8 cellular contexts compared by ENCODE assay signal in the genomic region with DNA sequence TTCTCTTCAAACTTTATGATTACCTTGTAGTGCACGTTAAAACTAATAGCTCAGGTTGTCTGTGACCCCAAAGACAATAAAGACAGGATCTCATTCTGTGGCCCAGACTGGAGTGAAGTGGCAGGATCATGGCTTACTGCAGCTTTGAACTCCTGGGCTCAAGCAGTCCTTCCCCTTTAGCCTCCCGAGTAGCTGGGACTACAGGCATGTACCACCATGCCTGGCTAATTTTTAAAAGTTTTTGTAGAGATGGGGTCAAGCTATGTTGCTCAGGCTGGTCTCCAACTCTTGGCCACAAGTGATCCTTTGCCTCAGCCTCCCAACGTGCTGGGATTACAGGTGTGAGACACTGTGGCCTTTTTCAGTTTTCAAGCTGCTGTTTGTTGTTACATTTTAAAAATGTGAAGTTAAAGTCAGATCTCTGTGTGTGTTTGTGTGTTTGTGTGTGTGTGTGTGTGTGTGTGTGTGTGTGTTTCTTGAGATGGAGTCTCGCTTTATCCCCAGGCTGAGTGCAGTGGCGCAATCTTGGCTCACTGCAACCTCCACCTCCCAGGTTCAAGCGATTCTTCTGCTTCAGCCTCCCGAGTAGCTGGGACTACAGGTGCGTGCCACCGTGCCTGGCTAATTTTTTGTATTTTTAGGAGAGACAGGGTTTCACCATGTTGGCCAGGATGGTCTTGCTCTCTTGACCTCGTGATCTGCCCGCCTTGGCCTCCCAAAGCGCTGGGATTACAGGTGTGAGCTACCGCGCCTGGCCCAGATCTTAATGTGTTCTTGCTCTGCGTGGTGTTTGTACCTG. TPM values are rescaled to one million over a fixed set of nuclear protein-coding genes. Genes with fewer than 3 reads are reported as not detected.
DNase-seq lines count a peak whose midpoint lies in the region; ATAC-seq and TF ChIP-seq lines count a peak whose summit lies in the region.
"Not testable (repeated sequence)": the region's sequence is repeated elsewhere in the genome, so short reads cannot be mapped to it uniquely, and the experiment has no call there.

No MANE protein-coding gene starts in this region.

- CTCF ChIA-PET in HEK293 (lab: Yijun Ruan, JAX): interaction anchor here (0.7 to 1.7 kb wide), 5 partner anchors 22 to 322 kb away, joined by 3 to 6 read pairs (median 5); no protein-coding TSS in a partner anchor
- CTCF ChIA-PET in activated CD4-positive, alpha-beta T cell treated with anti-CD3 and anti-CD28 coated beads, Interleukin-2, amount 10 ng/mL, durations not matched to agents 7 days and 5 days (lab: Charles Lee): interaction anchor here (0.6 to 2.4 kb wide), 12 partner anchors 8 to 200 kb away, joined by 3 to 12 read pairs (median 4); no protein-coding TSS in a partner anchor

- H3K27ac ChIP-seq in CD4-positive, CD25-positive, alpha-beta regulatory T cell (ENCODE audit: insufficient read depth, low read length, poor library complexity, severe bottlenecking): peak overlapping the region; percentile 47
- not testable (repeated sequence) for H3K27ac ChIP-seq in HEK293 (ENCODE audit: extremely low read depth, low read depth, low read length)

- H3K36me3 ChIP-seq in CD4-positive, CD25-positive, alpha-beta regulatory T cell (ENCODE audit: control insufficient read depth, insufficient read depth, low read length); HEK293 (ENCODE audit: control insufficient read depth in 2 of 2, insufficient read depth in 1 of 2, low read length in 2 of 2): not testable (repeated sequence)

- DNase-seq in CD4-positive, CD25-positive, alpha-beta regulatory T cell; activated CD4-positive, alpha-beta T cell treated with anti-CD3 and anti-CD28 coated beads, Interleukin-2, amount 10 ng/mL, durations not matched to agents 7 days and 5 days; chondrocyte (ENCODE audit: low spot score); natural killer cell treated with Interleukin-12 subunit alpha and Interleukin-12 subunit beta and Interleukin-15 and Interleukin-18, amount 100 ng/mL, for 72 hours (ENCODE audit: low spot score): not testable (repeated sequence)
- peak; percentile 0 for DNase-seq in kidney tubule cell (ENCODE audit: low spot score)

- H3K4me1 Mint-ChIP-seq in CD4-positive, CD25-positive, alpha-beta regulatory T cell: peaks cover 58 to 96% (median 78%) of the 10 kb centered on the region in 4 donors
- H3K4me1 Mint-ChIP-seq in activated CD4-positive, alpha-beta T cell treated with anti-CD3 and anti-CD28 coated beads, Interleukin-2, amount 10 ng/mL, durations not matched to agents 7 days and 5 days: peaks cover 72% of the 10 kb centered on the region
- peaks cover 61% of the 10 kb centered on the region for H3K4me1 Mint-ChIP-seq in activated T-helper 17 cell treated with anti-CD3 and anti-CD28 coated beads, Interleukin-2, amount 50 U/mL, for 72 hours
- H3K4me1 Mint-ChIP-seq in chondrocyte (ENCODE audit: low read depth): peaks cover 68% of the 10 kb centered on the region
- peaks cover 39 to 55% of the 10 kb centered on the region in 2 donors for H3K4me1 Mint-ChIP-seq in natural killer cell treated with Interleukin-12 subunit alpha and Interleukin-12 subunit beta and Interleukin-15 and Interleukin-18, amount 100 ng/mL, for 72 hours (ENCODE audit: low read depth in 2 of 2)
- H3K4me1 Mint-ChIP-seq in stimulated activated memory B cell treated with anti-CD40 and anti-IgM and Interleukin-4, amounts not matched to agents 10 μg/mL and 1 μg/mL and 100 μg/mL, for 72 hours: peaks cover 88% of the 10 kb centered on the region

- H3K36me3 Mint-ChIP-seq in CD4-positive, CD25-positive, alpha-beta regulatory T cell; activated CD4-positive, alpha-beta T cell treated with anti-CD3 and anti-CD28 coated beads, Interleukin-2, amount 10 ng/mL, durations not matched to agents 7 days and 5 days (ENCODE audit: low read depth); activated T-helper 17 cell treated with anti-CD3 and anti-CD28 coated beads, Interleukin-2, amount 50 U/mL, for 72 hours (ENCODE audit: low read depth); chondrocyte (ENCODE audit: low read depth); natural killer cell treated with Interleukin-12 subunit alpha and Interleukin-12 subunit beta and Interleukin-15 and Interleukin-18, amount 100 ng/mL, for 72 hours: not testable (repeated sequence)
- peaks cover 13% of the 10 kb centered on the region for H3K36me3 Mint-ChIP-seq in stimulated activated memory B cell treated with anti-CD40 and anti-IgM and Interleukin-4, amounts not matched to agents 10 μg/mL and 1 μg/mL and 100 μg/mL, for 72 hours

- H3K27ac Mint-ChIP-seq in CD4-positive, CD25-positive, alpha-beta regulatory T cell: peak overlapping the region; percentile 45 to 87 (median 78)
- peak overlapping the region; percentile 63 for H3K27ac Mint-ChIP-seq in activated CD4-positive, alpha-beta T cell treated with anti-CD3 and anti-CD28 coated beads, Interleukin-2, amount 10 ng/mL, durations not matched to agents 7 days and 5 days
- peak overlapping the region; percentile 52 for H3K27ac Mint-ChIP-seq in activated T-helper 17 cell treated with anti-CD3 and anti-CD28 coated beads, Interleukin-2, amount 50 U/mL, for 72 hours
- peak overlapping the region; percentile 23 for H3K27ac Mint-ChIP-seq in chondrocyte (ENCODE audit: unreplicated experiment)
- H3K27ac Mint-ChIP-seq in natural killer cell treated with Interleukin-12 subunit alpha and Interleukin-12 subunit beta and Interleukin-15 and Interleukin-18, amount 100 ng/mL, for 72 hours: peak overlapping the region; percentile 42 to 44
- H3K27ac Mint-ChIP-seq in stimulated activated memory B cell treated with anti-CD40 and anti-IgM and Interleukin-4, amounts not matched to agents 10 μg/mL and 1 μg/mL and 100 μg/mL, for 72 hours: peak overlapping the region; percentile 54

- POLR2A ChIA-PET in HEK293 (lab: Yijun Ruan, JAX): interaction anchor here (0.6 to 1.5 kb wide), 4 partner anchors 16 to 30 kb away, joined by 3 to 5 read pairs (median 3); no protein-coding TSS in a partner anchor
- POLR2A ChIA-PET in activated CD4-positive, alpha-beta T cell treated with anti-CD3 and anti-CD28 coated beads, Interleukin-2, amount 10 ng/mL, durations not matched to agents 7 days and 5 days (lab: Charles Lee): not testable (repeated sequence)

- H3K4me3 Mint-ChIP-seq in CD4-positive, CD25-positive, alpha-beta regulatory T cell: peak overlapping the region; percentile 21 to 88 (median 71)
- H3K4me3 Mint-ChIP-seq in activated CD4-positive, alpha-beta T cell treated with anti-CD3 and anti-CD28 coated beads, Interleukin-2, amount 10 ng/mL, durations not matched to agents 7 days and 5 days; chondrocyte (ENCODE audit: unreplicated experiment); natural killer cell treated with Interleukin-12 subunit alpha and Interleukin-12 subunit beta and Interleukin-15 and Interleukin-18, amount 100 ng/mL, for 72 hours; stimulated activated memory B cell treated with anti-CD40 and anti-IgM and Interleukin-4, amounts not matched to agents 10 μg/mL and 1 μg/mL and 100 μg/mL, for 72 hours: not testable (repeated sequence)
- peak overlapping the region; percentile 86 for H3K4me3 Mint-ChIP-seq in activated T-helper 17 cell treated with anti-CD3 and anti-CD28 coated beads, Interleukin-2, amount 50 U/mL, for 72 hours

- H3K27me3 Mint-ChIP-seq in CD4-positive, CD25-positive, alpha-beta regulatory T cell; activated CD4-positive, alpha-beta T cell treated with anti-CD3 and anti-CD28 coated beads, Interleukin-2, amount 10 ng/mL, durations not matched to agents 7 days and 5 days; activated T-helper 17 cell treated with anti-CD3 and anti-CD28 coated beads, Interleukin-2, amount 50 U/mL, for 72 hours; chondrocyte (ENCODE audit: low read depth); natural killer cell treated with Interleukin-12 subunit alpha and Interleukin-12 subunit beta and Interleukin-15 and Interleukin-18, amount 100 ng/mL, for 72 hours; stimulated activated memory B cell treated with anti-CD40 and anti-IgM and Interleukin-4, amounts not matched to agents 10 μg/mL and 1 μg/mL and 100 μg/mL, for 72 hours: not testable (repeated sequence)

- H3K9me3 Mint-ChIP-seq in CD4-positive, CD25-positive, alpha-beta regulatory T cell; activated CD4-positive, alpha-beta T cell treated with anti-CD3 and anti-CD28 coated beads, Interleukin-2, amount 10 ng/mL, durations not matched to agents 7 days and 5 days; activated T-helper 17 cell treated with anti-CD3 and anti-CD28 coated beads, Interleukin-2, amount 50 U/mL, for 72 hours; chondrocyte (ENCODE audit: low read depth); natural killer cell treated with Interleukin-12 subunit alpha and Interleukin-12 subunit beta and Interleukin-15 and Interleukin-18, amount 100 ng/mL, for 72 hours; stimulated activated memory B cell treated with anti-CD40 and anti-IgM and Interleukin-4, amounts not matched to agents 10 μg/mL and 1 μg/mL and 100 μg/mL, for 72 hours: not testable (repeated sequence)

- H3K4me3 ChIP-seq in CD4-positive, CD25-positive, alpha-beta regulatory T cell (ENCODE audit: low read depth, low read length): peak overlapping the region; percentile 46
- not testable (repeated sequence) for H3K4me3 ChIP-seq in HEK293 (ENCODE audit: low read depth, low read length)

- not testable (repeated sequence) for TF ChIP-seq CTCF in HEK293 (tag by site-specific recombination; IDR thresholded peaks at IDR 0.05); chondrocyte (IDR thresholded peaks at IDR 0.05)

- not testable (repeated sequence) for H3K9me3 ChIP-seq in CD4-positive, CD25-positive, alpha-beta regulatory T cell (ENCODE audit: control insufficient read depth in 2 of 2, low read length in 2 of 2); HEK293 (ENCODE audit: control insufficient read depth, insufficient read depth, low read depth, low read length)

- H3K4me1 ChIP-seq in CD4-positive, CD25-positive, alpha-beta regulatory T cell (ENCODE audit: control insufficient read depth, insufficient read depth, low read length, poor library complexity, severe bottlenecking): peaks cover 86% of the 10 kb centered on the region
- peaks cover 43% of the 10 kb centered on the region for H3K4me1 ChIP-seq in HEK293 (ENCODE audit: control insufficient read depth, insufficient read depth, low read length)

- not testable (repeated sequence) for H3K27me3 ChIP-seq in CD4-positive, CD25-positive, alpha-beta regulatory T cell (ENCODE audit: control insufficient read depth, insufficient read depth, low read length)

- not testable (repeated sequence) for ATAC-seq in CD4-positive, CD25-positive, alpha-beta regulatory T cell (ENCODE audit: low read depth in 2 of 2); activated T-helper 17 cell treated with anti-CD3 and anti-CD28 coated beads, Interleukin-2, amount 50 U/mL, for 72 hours (replicated peaks); natural killer cell treated with Interleukin-12 subunit alpha and Interleukin-12 subunit beta and Interleukin-15 and Interleukin-18, amount 100 ng/mL, for 72 hours; stimulated activated memory B cell treated with anti-CD40 and anti-IgM and Interleukin-4, amounts not matched to agents 10 μg/mL and 1 μg/mL and 100 μg/mL, for 72 hours

RNA-seq across cellular contexts. Expression of gene WNK1, which starts 23.8 kb away (rescaled TPM):
- total RNA-seq in CD4-positive, CD25-positive, alpha-beta regulatory T cell: 360 TPM
- 10 to 100 TPM; 22.1 to 34.6 (median 28.1) TPM for polyA plus RNA-seq in CD4-positive, CD25-positive, alpha-beta regulatory T cell
- 100 to 1,000 TPM; 162 to 170 TPM for total RNA-seq in activated CD4-positive, alpha-beta T cell treated with anti-CD3 and anti-CD28 coated beads, Interleukin-2, amount 10 ng/mL, durations not matched to agents 7 days and 5 days
- 100 to 1,000 TPM; 150 to 252 TPM for total RNA-seq in activated T-helper 17 cell treated with anti-CD3 and anti-CD28 coated beads, Interleukin-2, amount 50 U/mL, for 72 hours
- 163 to 274 TPM (median 172 TPM) in 3 replicates for total RNA-seq in chondrocyte
- total RNA-seq in natural killer cell treated with Interleukin-12 subunit alpha and Interleukin-12 subunit beta and Interleukin-15 and Interleukin-18, amount 100 ng/mL, for 72 hours: 100 to 1,000 TPM; 152 to 269 TPM

Comparison
In these comparisons a context has a peak if more than half of its experiments do, and no peak if none do; other contexts are left out.
1. H3K27ac Mint-ChIP-seq: peak in every context shown above with its lines; median percentile 78 in CD4-positive, CD25-positive, alpha-beta regulatory T cell; 63 in activated CD4-positive, alpha-beta T cell treated with anti-CD3 and anti-CD28 coated beads, Interleukin-2, amount 10 ng/mL, durations not matched to agents 7 days and 5 days; 54 in stimulated activated memory B cell treated with anti-CD40 and anti-IgM and Interleukin-4, amounts not matched to agents 10 μg/mL and 1 μg/mL and 100 μg/mL, for 72 hours; 52 in activated T-helper 17 cell treated with anti-CD3 and anti-CD28 coated beads, Interleukin-2, amount 50 U/mL, for 72 hours; 43 in natural killer cell treated with Interleukin-12 subunit alpha and Interleukin-12 subunit beta and Interleukin-15 and Interleukin-18, amount 100 ng/mL, for 72 hours; 23 in chondrocyte.